21 cellular contexts compared by ENCODE assay signal in the genomic region with DNA sequence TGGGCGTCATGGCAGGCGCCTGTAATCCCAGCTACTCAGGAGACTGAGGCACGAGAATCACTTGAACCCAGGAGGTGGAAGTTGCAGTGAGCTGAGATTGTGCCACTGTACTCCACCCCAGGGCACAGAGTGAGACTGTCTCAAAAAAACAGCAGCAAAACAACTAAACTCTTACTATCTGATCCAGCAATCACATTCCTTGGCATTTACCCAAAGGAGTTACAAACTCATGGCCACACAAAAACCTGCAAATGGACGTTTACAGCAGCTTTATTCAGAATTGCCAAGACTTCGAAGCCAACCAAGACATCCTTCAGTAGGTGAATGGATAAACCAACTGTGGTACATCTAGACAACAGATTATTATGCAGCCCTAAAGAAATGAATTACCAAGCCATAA. TPM values are rescaled to one million over a fixed set of nuclear protein-coding genes. Genes with fewer than 3 reads are reported as not detected.
A peak's percentile ranks its signal among the peaks of the same experiment; 100 is the strongest.
DNase-seq lines count a peak whose midpoint lies in the region; ATAC-seq, FAIRE-seq and TF ChIP-seq lines count a peak whose summit lies in the region.
"Had no signal": no experiment of that assay in that cellular context is flagged by ENCODE, and none has a peak within 500 bp of the region (broad histone marks: within the 10 kb centered on the region; RNA-seq: fewer than 3 reads in every experiment).

No MANE protein-coding gene starts in this region.

- H3K27ac ChIP-seq in K562 (ENCODE audit: extremely low read depth, low read depth, low read length), result no peak overlapping the region
- peak overlapping the region; percentile 99 for H3K27ac ChIP-seq in subcutaneous abdominal adipose tissue (ENCODE audit: low read depth, low read length)
- H3K27ac ChIP-seq: SJSA1 had no signal

- peaks cover 6% of the 10 kb centered on the region for H3K36me3 Mint-ChIP-seq in glutamatergic neuron (ENCODE audit: unreplicated experiment)
- H3K36me3 Mint-ChIP-seq: immature natural killer cell, natural killer cell had no signal

- peaks cover 15% of the 10 kb centered on the region for H3K9me3 Mint-ChIP-seq in glutamatergic neuron (ENCODE audit: unreplicated experiment)
- H3K9me3 Mint-ChIP-seq: activated T-helper 2 cell treated with anti-CD3 and anti-CD28 coated beads, Interferon-gamma antibody, Interleukin-2, Interleukin-4, amounts not matched to agents 10 μg/mL and 5 μg/mL and 100 μg/mL, durations not matched to agents 14 hours and 24 hours and 36 hours; immature natural killer cell; natural killer cell had no signal

- no peak for TF ChIP-seq CTCF in K562 (IDR thresholded peaks at IDR 0.05 in 2 of 3, conservative IDR thresholded peaks at IDR 0.05 in 1 of 3; ENCODE audit: insufficient read depth in 2 of 3, low read depth in 1 of 3, low read length in 3 of 3)
- no peak for TF ChIP-seq CTCF in glutamatergic neuron (IDR thresholded peaks at IDR 0.05; ENCODE audit: partially characterized antibody, unreplicated experiment)

- no peak overlapping the region for H2AFZ ChIP-seq in K562 (ENCODE audit: low read depth, low read length)

- H3K4me1 ChIP-seq in K562 (replicated peaks in 1 of 2; ENCODE audit: control insufficient read depth in 2 of 2, insufficient read depth in 2 of 2, low read length in 2 of 2), result peaks cover 29 to 30% of the 10 kb centered on the region in 2 experiments; a peak in 4 of 5 replicates
- H3K4me1 ChIP-seq in subcutaneous abdominal adipose tissue (ENCODE audit: control insufficient read depth in 5 of 5, insufficient read depth in 5 of 5, low read length in 5 of 5), result peaks cover 7 to 79% (median 73%) of the 10 kb centered on the region in 5 donors

- no peaks in the 10 kb centered on the region for H3K36me3 ChIP-seq in K562 (ENCODE audit: control insufficient read depth, insufficient read depth, low read length)
- no peaks in the 10 kb centered on the region for H3K36me3 ChIP-seq in subcutaneous abdominal adipose tissue (ENCODE audit: control insufficient read depth in 5 of 5, insufficient read depth in 5 of 5, low read length in 5 of 5)

- no TSS peak for BruUV-seq in K562 (replicated peaks; lab: Mats Ljungman, UMichigan)

- peak overlapping the region; percentile 13 for H3K27ac Mint-ChIP-seq in glutamatergic neuron (ENCODE audit: unreplicated experiment)
- H3K27ac Mint-ChIP-seq: activated T-helper 2 cell treated with anti-CD3 and anti-CD28 coated beads, Interferon-gamma antibody, Interleukin-2, Interleukin-4, amounts not matched to agents 10 μg/mL and 5 μg/mL and 100 μg/mL, durations not matched to agents 14 hours and 24 hours and 36 hours; CD4-positive, alpha-beta memory T cell; immature natural killer cell; natural killer cell had no signal

- 0 out of 2 replicates have a peak overlapping the region, but pooled peaks have one; percentile 10 for H3K4me2 ChIP-seq in K562 (ENCODE audit: insufficient read depth, low read length)

- POLR2A ChIA-PET in K562 (lab: Yijun Ruan, JAX), result interaction anchor here (2.0 to 2.9 kb wide), 2 partner anchors 12 to 15 kb away, joined by 16 to 35 read pairs; no protein-coding TSS in a partner anchor

- intact Hi-C loops in K562 (cut with micrococcal nuclease), result no loop called here

- no peaks in the 10 kb centered on the region for H3K9me1 ChIP-seq in K562 (ENCODE audit: control insufficient read depth, insufficient read depth, low read length)

- no peak for TF ChIP-seq RAD21 in K562 (CRISPR knock-in tag; conservative IDR thresholded peaks at IDR 0.05 in 1 of 2, IDR thresholded peaks at IDR 0.05 in 1 of 2)

- H4K20me1 ChIP-seq in K562 (replicated peaks; ENCODE audit: control insufficient read depth, insufficient read depth, low read length), result peaks cover 50% of the 10 kb centered on the region

- DNase-seq in activated CD8-positive, alpha-beta memory T cell treated with anti-CD3 and anti-CD28 coated beads for 24 hours, result peak; percentile 15
- DNase-seq in activated CD8-positive, alpha-beta memory T cell treated with anti-CD3 and anti-CD28 coated beads, Interleukin-2, amount 50 U/mL, for 4 hours, result no peak
- DNase-seq in K562 (ENCODE audit: extremely low read depth in 1 of 4, low spot score in 3 of 4) (peak in 1 of 4 experiments; percentile 23), glutamatergic neuron (no peak), middle frontal gyrus (ENCODE audit: extremely low spot score, low spot score) (no peak), HTR-8/SVneo (ENCODE audit: insufficient read length, low spot score) (no peak)
- DNase-seq: 8988T; activated CD4-positive, CD25-positive, alpha-beta regulatory T cell treated with anti-CD3 and anti-CD28 coated beads, Interleukin-2, amount 50 U/mL, for 72 hours; amniotic stem cell; CD4-positive, alpha-beta memory T cell; immature natural killer cell; natural killer cell; NCI-H1105 treated with DMSO at 0.1 percent for 48 hours; NCI-H2171; right cardiac atrium; stimulated activated naive CD8-positive, alpha-beta T cell treated with anti-CD3 and anti-CD28 coated beads, Interleukin-15, Interleukin-2, amounts not matched to agents 100 U/mL and 50 U/mL, for 24 hours had no signal

- FAIRE-seq in K562 (lab: Jason Lieb, UNC) (no peak), HTR-8/SVneo (lab: Jason Lieb, UNC) (no peak)

- H3K27me3 ChIP-seq in K562 (ENCODE audit: control insufficient read depth in 2 of 2, insufficient read depth in 2 of 2, low read length in 2 of 2), result no peaks in the 10 kb centered on the region
- H3K27me3 ChIP-seq in subcutaneous abdominal adipose tissue (ENCODE audit: control insufficient read depth in 5 of 5, insufficient read depth in 4 of 5, low read length in 5 of 5), result no peaks in the 10 kb centered on the region
- H3K27me3 ChIP-seq: SJSA1 had no signal

- CTCF ChIA-PET in K562 (lab: Yijun Ruan, JAX; ENCODE audit: low intra/inter-chr PET ratio), result no interaction called here

- H3K79me2 ChIP-seq in K562 (ENCODE audit: control insufficient read depth, insufficient read depth, low read length), result peaks cover 80% of the 10 kb centered on the region

- H3K4me3 ChIP-seq in K562 (no peak overlapping the region), subcutaneous abdominal adipose tissue (ENCODE audit: low read depth in 1 of 5, low read length in 5 of 5) (no peak overlapping the region)
- H3K4me3 ChIP-seq: lung, SJSA1 had no signal

- 48% methylated on average over 5 of the region's 5 CpGs for WGBS in K562 (ENCODE audit: insufficient coverage, low coverage, missing lambda C conversion rate)

- peaks cover 27% of the 10 kb centered on the region for H3K4me1 Mint-ChIP-seq in glutamatergic neuron (ENCODE audit: low read depth, unreplicated experiment)

- peaks cover 13% of the 10 kb centered on the region for H3K27me3 Mint-ChIP-seq in glutamatergic neuron (ENCODE audit: unreplicated experiment)
- H3K27me3 Mint-ChIP-seq: CD4-positive, alpha-beta memory T cell had no signal

- H3K9me3 ChIP-seq in K562 (replicated peaks; ENCODE audit: control insufficient read depth, insufficient read depth, low read depth, low read length) (no peaks in the 10 kb centered on the region), subcutaneous abdominal adipose tissue (ENCODE audit: control insufficient read depth in 5 of 5, low read length in 5 of 5) (no peaks in the 10 kb centered on the region)

- ATAC-seq in K562, result no peak
- no peak for ATAC-seq in GM18873 (IDR thresholded peaks at IDR 0.05; ENCODE audit: low FRiP score, unreplicated experiment)
- ATAC-seq: natural killer cell; right cardiac atrium; stimulated activated naive CD8-positive, alpha-beta T cell treated with anti-CD3 and anti-CD28 coated beads, Interleukin-15, Interleukin-2, amounts not matched to agents 100 U/mL and 50 U/mL, for 24 hours had no signal

- peak overlapping the region; percentile 46 for H3K4me3 Mint-ChIP-seq in glutamatergic neuron (ENCODE audit: unreplicated experiment)
- H3K4me3 Mint-ChIP-seq: CD4-positive, alpha-beta memory T cell; immature natural killer cell; natural killer cell had no signal

- TF ChIP-seq EP300 in K562 (IDR thresholded peaks at IDR 0.05; ENCODE audit: low read length), result no peak

- TF ChIP-seq POLR2A in K562 (conservative IDR thresholded peaks at IDR 0.05), result no peak

- in situ Hi-C loops in K562 (cut with MboI), result no loop called here

- H3K9ac ChIP-seq in K562 (ENCODE audit: insufficient read depth in 1 of 2, low read depth in 2 of 2, low read length in 2 of 2) (no peak overlapping the region), subcutaneous abdominal adipose tissue (ENCODE audit: low read length in 5 of 5) (no peak overlapping the region)

TF ChIP-seq in K562, 482 proteins besides CTCF, POLR2A, EP300 and RAD21 (continues in another document):
- no peak for TF ChIP-seq CHD1 (IDR thresholded peaks at IDR 0.05; ENCODE audit: low read length)

RNA-seq across cellular contexts. Expression of a gene that starts 4.0 kb away (rescaled TPM):
- total RNA-seq in K562 (2011; cell fraction: chromatin; rRNA removed; ENCODE audit: low replicate concordance), result 28.3 and 61.3 TPM in 2 replicates
- total RNA-seq in K562 (2011; cell fraction: nucleolus; rRNA removed), result 17.8 and 25.7 TPM in 2 replicates
- 37.4 and 58.5 TPM in 2 replicates for total RNA-seq in K562 (2011; cell fraction: nucleoplasm; rRNA removed)
- total RNA-seq in K562 (2014; rRNA removed) (10.9 and 11.2 TPM in 2 replicates), K562 (2014; rRNA removed; fragmentation: Illumina TruSeq; extraction: Trizol) (14.3 and 17.4 TPM in 2 replicates), K562 (2015; rRNA removed; fragmentation: Illumina TruSeq; extraction: Trizol) (12.5 and 12.7 TPM in 2 replicates), K562 (2021) (11.9 and 13.7 TPM in 2 replicates), glutamatergic neuron (ENCODE audit: unreplicated experiment) (46.7 TPM)
- polyA plus RNA-seq in K562 (2011; rRNA removed) (11.7 and 13.0 TPM in 2 replicates), K562 (2014; fragmentation: Illumina TruSeq; extraction: Trizol) (13.1 and 13.5 TPM in 2 replicates), K562 (2014; fragmentation: Nextera tagmentation; extraction: Ambion mirVana) (1 to 10 TPM; 4.1 to 6.5 TPM), K562 (2014; rRNA removed) (9.6 and 14.0 TPM in 2 replicates)
- 9.5 and 11.8 TPM in 2 replicates for polyA plus RNA-seq in K562 (2011; cell fraction: cytosol; rRNA removed)
- polyA plus RNA-seq in K562 (2011; cell fraction: nucleus; rRNA removed), result 9.6 and 15.1 TPM in 2 replicates
- polyA plus RNA-seq in K562 (2012), result 9.5 and 13.5 TPM in 2 replicates
- polyA minus RNA-seq in K562 (2011; rRNA and poly(A)+ RNA removed), result 18.0 and 18.4 TPM in 2 replicates
- polyA minus RNA-seq in K562 (2011; cell fraction: cytosol; rRNA and poly(A)+ RNA removed), result 6.7 and 9.7 TPM in 2 replicates
- polyA minus RNA-seq in K562 (2011; cell fraction: nucleus; rRNA and poly(A)+ RNA removed), result 9.2 and 18.0 TPM in 2 replicates
